In the genomic region with DNA sequence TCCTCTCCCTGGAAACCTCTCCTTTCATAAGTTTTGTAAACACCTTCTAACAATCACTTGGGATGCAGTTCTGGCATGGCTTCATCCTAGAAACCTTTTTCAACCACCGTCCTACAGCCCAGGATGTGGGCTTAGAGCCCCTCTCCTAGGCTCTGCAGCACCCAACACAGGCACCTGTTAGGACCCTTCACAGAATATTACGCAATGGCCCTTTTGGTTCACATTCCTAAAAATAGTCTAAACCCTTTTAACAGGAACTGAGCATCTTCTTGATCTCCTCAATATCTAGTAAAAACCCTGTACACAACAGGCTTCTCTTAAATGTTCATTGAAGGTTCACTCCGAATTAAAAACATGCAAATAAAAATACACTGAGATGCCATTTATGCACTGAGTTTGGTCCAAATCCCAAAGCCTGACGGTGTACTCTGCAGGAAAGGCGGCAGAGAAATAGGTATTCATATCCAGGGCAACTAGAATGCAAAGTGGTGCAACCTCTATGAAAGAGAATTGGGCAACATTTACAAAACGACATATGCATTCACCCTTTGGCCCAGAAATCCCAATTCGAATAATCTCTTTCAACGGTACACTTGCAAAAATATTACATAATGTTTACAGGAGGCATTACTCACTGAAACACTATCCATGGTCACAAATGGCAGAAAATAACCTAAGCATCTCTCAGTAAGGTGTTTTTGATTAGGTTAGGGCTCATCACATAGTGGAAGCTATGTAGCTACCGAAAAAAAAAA, we compare ENCODE assay signal across 20 cellular contexts.
DNase-seq lines count a peak whose midpoint lies in the region; ATAC-seq, FAIRE-seq and TF ChIP-seq lines count a peak whose summit lies in the region.
"Had no signal": no experiment of that assay in that cellular context is flagged by ENCODE, and none has a peak within 500 bp of the region (broad histone marks: within the 10 kb centered on the region; RNA-seq: fewer than 3 reads in every experiment).

No MANE protein-coding gene starts in this region.

- H3K36me3 ChIP-seq in GM23248 (ENCODE audit: low read depth) (peaks cover 16% of the 10 kb centered on the region), PC-9 (ENCODE audit: low read depth) (no peaks in the 10 kb centered on the region), HepG2 (replicated peaks in 1 of 2; ENCODE audit: control insufficient read depth in 1 of 2, insufficient read depth in 2 of 2, low read length in 2 of 2) (no peaks in the 10 kb centered on the region), left ventricle myocardium inferior (no peaks in the 10 kb centered on the region)
- H3K36me3 ChIP-seq: BLaER1 treated with 17β-estradiol and CSF1 and Interleukin-3, amounts not matched to agents 10 nM and 100 nM had no signal

- no peak overlapping the region for H3K9ac ChIP-seq in GM23248
- H3K9ac ChIP-seq in HepG2 (ENCODE audit: insufficient read depth, low read depth, low read length), result no peak overlapping the region
- H3K9ac ChIP-seq: BLaER1 treated with 17β-estradiol and CSF1 and Interleukin-3, amounts not matched to agents 10 nM and 100 nM had no signal

- no peak for TF ChIP-seq POLR2A in HepG2 (IDR thresholded peaks at IDR 0.05; ENCODE audit: insufficient read depth in 1 of 2, low read depth in 2 of 2, low read length in 2 of 2)

- no peaks in the 10 kb centered on the region for H3K9me2 ChIP-seq in GM23248 (ENCODE audit: insufficient read depth)
- H3K9me2 ChIP-seq in PC-9 (ENCODE audit: insufficient read depth), result no peaks in the 10 kb centered on the region

- H3K9me3 ChIP-seq in GM23248 (ENCODE audit: low read depth) (no peaks in the 10 kb centered on the region), PC-9 (ENCODE audit: insufficient read depth, low read depth) (peaks cover 6% of the 10 kb centered on the region; the same call in 1 of the 2 replicates), HepG2 (ENCODE audit: low read length) (no peaks in the 10 kb centered on the region), left ventricle myocardium inferior (replicated peaks) (no peaks in the 10 kb centered on the region)
- H3K9me3 ChIP-seq: BLaER1 treated with 17β-estradiol and CSF1 and Interleukin-3, amounts not matched to agents 10 nM and 100 nM; Peyer's patch had no signal

- peak; percentile 52 for DNase-seq in GM23248
- DNase-seq in PC-9, result peak in 1 of 2 experiments; percentile 93
- no peak for DNase-seq in HepG2 (ENCODE audit: low spot score)
- DNase-seq in left ventricle myocardium inferior, result no peak
- no peak for DNase-seq in NCI-H2171 (lab: John Stamatoyannopoulos, UW)
- DNase-seq in NCI-H2029 (lab: John Stamatoyannopoulos, UW), result no peak
- DNase-seq: DND-41, Kasumi-1, NCI-H1105 treated with DMSO at 0.1 percent for 48 hours, NCI-H187 treated with DMSO at 0.1 percent for 48 hours, NCI-H510A treated with DMSO at 0.1 percent for 48 hours, Peyer's patch, SHP77 treated with DMSO at 0.1 percent for 48 hours had no signal

- TF ChIP-seq RAD21 in HepG2 (CRISPR knock-in tag; IDR thresholded peaks at IDR 0.05), result no peak

- no peaks in the 10 kb centered on the region for H4K20me1 ChIP-seq in GM23248 (ENCODE audit: insufficient read depth)
- H4K20me1 ChIP-seq in PC-9 (ENCODE audit: insufficient read depth), result no peaks in the 10 kb centered on the region
- no peaks in the 10 kb centered on the region for H4K20me1 ChIP-seq in HepG2 (ENCODE audit: insufficient read depth, low read length)
- H4K20me1 ChIP-seq: BLaER1 treated with 17β-estradiol and CSF1 and Interleukin-3, amounts not matched to agents 10 nM and 100 nM had no signal

- WGBS in GM23248 (ENCODE audit: low coverage in 1 of 2, low lambda C conversion rate in 2 of 2, missing lambda C conversion rate in 2 of 2), 2 experiments, result 73 to 75% methylated on average over 9 of the region's 9 CpGs
- 13% methylated on average over 9 of the region's 9 CpGs for WGBS in HepG2 (ENCODE audit: low lambda C conversion rate)

- peaks cover 4% of the 10 kb centered on the region; the same call in 1 of the 2 replicates for H3K4me1 ChIP-seq in GM23248 (ENCODE audit: insufficient read depth)
- H3K4me1 ChIP-seq in PC-9 (replicated peaks; ENCODE audit: insufficient read depth), result peaks cover 41% of the 10 kb centered on the region
- no peaks in the 10 kb centered on the region for H3K4me1 ChIP-seq in HepG2 (ENCODE audit: insufficient read depth, low read length)
- peaks cover 14% of the 10 kb centered on the region for H3K4me1 ChIP-seq in left ventricle myocardium inferior
- H3K4me1 ChIP-seq: BLaER1 treated with 17β-estradiol and CSF1 and Interleukin-3, amounts not matched to agents 10 nM and 100 nM; Peyer's patch had no signal

- H3F3A ChIP-seq in GM23248 (ENCODE audit: insufficient read depth) (no peaks in the 10 kb centered on the region), PC-9 (ENCODE audit: insufficient read depth, low read depth) (peaks cover 15% of the 10 kb centered on the region)

- H3K4me3 ChIP-seq in GM23248 (no peak overlapping the region), PC-9 (no peak overlapping the region), HepG2 (replicated peaks in 1 of 3; ENCODE audit: insufficient read depth in 1 of 3, low read depth in 2 of 3, low read length in 3 of 3) (no peak overlapping the region), left ventricle myocardium inferior (no peak overlapping the region)
- H3K4me3 ChIP-seq: BLaER1 treated with 17β-estradiol and CSF1 and Interleukin-3, amounts not matched to agents 10 nM and 100 nM; GM23338; Peyer's patch had no signal

- H3K27ac ChIP-seq in GM23248 (0 out of 2 replicates have a peak overlapping the region, but pooled peaks have one; percentile 16), PC-9 (peak overlapping the region; percentile 47), HepG2 (ENCODE audit: extremely low read length, insufficient read depth, low read length) (no peak overlapping the region), left ventricle myocardium inferior (replicated peaks) (no peak overlapping the region)
- H3K27ac ChIP-seq: BLaER1 treated with 17β-estradiol and CSF1 and Interleukin-3, amounts not matched to agents 10 nM and 100 nM; Peyer's patch had no signal

- H2AFZ ChIP-seq in GM23248, result no peak overlapping the region
- no peak overlapping the region for H2AFZ ChIP-seq in PC-9
- no peak overlapping the region for H2AFZ ChIP-seq in HepG2 (ENCODE audit: low read length)
- H2AFZ ChIP-seq: GM23338 had no signal

- CTCF ChIA-PET in PC-9 (lab: Charles Lee), result interaction anchor here (0.6 kb wide), 1 partner anchor 11 kb away, joined by 3 read pairs; no protein-coding TSS in a partner anchor
- CTCF ChIA-PET in HepG2 (lab: Yijun Ruan, JAX; ENCODE audit: low intra/inter-chr PET ratio, low total read pairs), result no interaction called here

- no peak for FAIRE-seq in HepG2 (lab: Jason Lieb, UNC)
- FAIRE-seq: A204.1, G401.6 had no signal

- in situ Hi-C loops in GM23248 (cut with MboI) (no loop called here), HepG2 (cut with HindIII; ENCODE audit: extremely low pct_ligation_motif_present, low pct_unique_long_range_greater_than_20kb) (no loop called here)

- H3K4me2 ChIP-seq in GM23248 (ENCODE audit: unreplicated experiment), result no peak overlapping the region
- H3K4me2 ChIP-seq in PC-9, result peak overlapping the region; percentile 42
- H3K4me2 ChIP-seq in HepG2 (ENCODE audit: low read depth, low read length), result no peak overlapping the region
- H3K4me2 ChIP-seq: BLaER1 treated with 17β-estradiol and CSF1 and Interleukin-3, amounts not matched to agents 10 nM and 100 nM; GM23338 had no signal

- intact Hi-C loops in PC-9 (cut with micrococcal nuclease; ENCODE audit: unreplicated experiment), result no loop called here
- intact Hi-C loops in HepG2 (cut with micrococcal nuclease; ENCODE audit: unreplicated experiment), result no loop called here
- intact Hi-C loops in left ventricle myocardium inferior (cut with micrococcal nuclease), result no loop called here

- TF ChIP-seq EP300 in HepG2 (IDR thresholded peaks at IDR 0.05; ENCODE audit: low read depth in 2 of 2, low read length in 2 of 2), result no peak
- no peak for TF ChIP-seq EP300 in HepG2 (CRISPR knock-in tag; IDR thresholded peaks at IDR 0.05; ENCODE audit: borderline replicate concordance)

- POLR2A ChIA-PET in PC-9 (lab: Charles Lee; ENCODE audit: unreplicated experiment) (no interaction called here), HepG2 (lab: Yijun Ruan, JAX) (no interaction called here)

- H3K27me3 ChIP-seq in GM23248 (replicated peaks; ENCODE audit: insufficient read depth) (no peaks in the 10 kb centered on the region), PC-9 (ENCODE audit: insufficient read depth, low read depth) (no peaks in the 10 kb centered on the region), HepG2 (ENCODE audit: control insufficient read depth in 1 of 2, insufficient read depth in 2 of 2, low read length in 2 of 2) (no peaks in the 10 kb centered on the region), left ventricle myocardium inferior (ENCODE audit: low read depth) (no peaks in the 10 kb centered on the region)
- H3K27me3 ChIP-seq: BLaER1 treated with 17β-estradiol and CSF1 and Interleukin-3, amounts not matched to agents 10 nM and 100 nM; Peyer's patch had no signal

- ATAC-seq in esophagus mucosa, result peak; percentile 89
- ATAC-seq in HepG2, result no peak
- no peak for ATAC-seq in GM21529 (IDR thresholded peaks at IDR 0.05; ENCODE audit: unreplicated experiment)
- ATAC-seq: GM23338, SK-N-SH treated with all-trans-retinoic acid at 6 μM for 48 hours had no signal

- TF ChIP-seq CTCF in PC-9 (conservative IDR thresholded peaks at IDR 0.05), result no peak
- TF ChIP-seq CTCF in HepG2 (CRISPR knock-in tag; IDR thresholded peaks at IDR 0.05), result no peak
- TF ChIP-seq CTCF in left ventricle myocardium inferior (IDR thresholded peaks at IDR 0.05; ENCODE audit: borderline replicate concordance), result no peak

- H3K79me2 ChIP-seq in GM23248 (ENCODE audit: insufficient read depth) (no peaks in the 10 kb centered on the region), PC-9 (ENCODE audit: low read depth) (no peaks in the 10 kb centered on the region), HepG2 (ENCODE audit: insufficient read depth, low read length) (no peaks in the 10 kb centered on the region)

- no TSS peak for BruUV-seq in PC-9 (replicated peaks; lab: Mats Ljungman, UMichigan)
- BruUV-seq in HepG2 (replicated peaks; lab: Mats Ljungman, UMichigan), result no TSS peak

TF ChIP-seq in HepG2, 621 proteins besides CTCF, POLR2A, EP300 and RAD21 (continues in another document):
- no peak for TF ChIP-seq SP5 (CRISPR knock-in tag; IDR thresholded peaks at IDR 0.05; ENCODE audit: borderline replicate concordance, low read depth)
- TF ChIP-seq FOSL1 (CRISPR knock-in tag; IDR thresholded peaks at IDR 0.05; ENCODE audit: borderline replicate concordance), result no peak
- TF ChIP-seq, protein P1, sequence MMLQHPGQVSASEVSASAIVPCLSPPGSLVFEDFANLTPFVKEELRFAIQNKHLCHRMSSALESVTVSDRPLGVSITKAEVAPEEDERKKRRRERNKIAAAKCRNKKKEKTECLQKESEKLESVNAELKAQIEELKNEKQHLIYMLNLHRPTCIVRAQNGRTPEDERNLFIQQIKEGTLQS (CRISPR knock-in tag; IDR thresholded peaks at IDR 0.05), result no peak
- TF ChIP-seq CEBPB (IDR thresholded peaks at IDR 0.05; ENCODE audit: borderline replicate concordance, low read depth, low read length), result peak; percentile 78; the same call in 1 of the 2 replicates
- TF ChIP-seq ZNF30 (CRISPR knock-in tag; IDR thresholded peaks at IDR 0.05), result no peak
- no peak for TF ChIP-seq ZNF703 (CRISPR knock-in tag; IDR thresholded peaks at IDR 0.05; ENCODE audit: borderline replicate concordance)
- no peak for TF ChIP-seq NR1H2 (CRISPR knock-in tag; IDR thresholded peaks at IDR 0.05; ENCODE audit: borderline replicate concordance, low read depth)

Comparison
In these comparisons a context has a peak if more than half of its experiments do, and no peak if none do; other contexts are left out.
1. H3K27ac ChIP-seq: peak in GM23248 (single experiment) and PC-9 (single experiment); none in HepG2 (single experiment) and left ventricle myocardium inferior (single experiment).